Comparison of ENCODE assay signal across 21 cellular contexts in the genomic region with DNA sequence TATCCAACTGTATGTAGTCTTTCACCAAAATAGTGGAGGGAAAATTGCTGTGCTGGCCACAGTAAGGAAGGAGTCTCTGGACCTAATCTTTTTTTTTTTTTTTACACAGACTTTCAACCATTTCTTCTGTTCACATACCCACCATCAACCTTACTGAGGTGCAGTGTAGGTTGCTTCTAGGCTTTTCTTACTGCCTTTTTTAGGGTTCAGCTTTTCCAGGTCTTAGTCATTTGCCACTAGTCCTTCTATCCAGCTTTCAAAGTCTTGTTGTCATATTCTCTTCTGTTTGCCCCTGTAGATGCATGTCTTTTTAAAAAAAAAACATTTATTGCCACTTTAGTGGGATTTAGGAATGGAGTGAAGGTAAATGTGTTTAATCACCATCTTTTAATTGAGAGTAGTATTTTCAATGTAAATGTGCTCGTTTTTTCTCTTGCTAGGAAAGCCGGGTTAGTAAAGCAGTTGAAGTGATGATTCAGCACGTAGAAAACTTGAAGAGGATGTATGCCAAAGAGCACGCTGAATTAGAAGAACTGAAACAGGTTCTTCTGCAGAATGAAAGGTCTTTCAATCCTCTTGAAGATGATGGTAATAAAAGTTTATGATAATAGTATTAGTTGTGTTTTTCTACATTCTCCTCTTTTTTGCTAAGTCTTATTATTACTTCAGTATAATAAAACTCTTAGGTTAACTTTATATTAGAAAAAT.
DNase-seq lines count a peak whose midpoint lies in the region; ATAC-seq and TF ChIP-seq lines count a peak whose summit lies in the region.
"Had no signal": no experiment of that assay in that cellular context is flagged by ENCODE, and none has a peak within 500 bp of the region (broad histone marks: within the 10 kb centered on the region; RNA-seq: fewer than 3 reads in every experiment).

No MANE protein-coding gene starts in this region.

- 0 out of 2 replicates have a peak, but pooled peaks cover 5% of the 10 kb centered on the region for H3K4me1 ChIP-seq in PC-9 (replicated peaks; ENCODE audit: insufficient read depth)
- no peaks in the 10 kb centered on the region for H3K4me1 ChIP-seq in aorta (ENCODE audit: control insufficient read depth in 1 of 2, insufficient read depth in 2 of 2, low read length in 2 of 2)
- H3K4me1 ChIP-seq in Peyer's patch: no peaks in the 10 kb centered on the region
- H3K4me1 ChIP-seq: colonic mucosa had no signal

- no peaks in the 10 kb centered on the region for H3K27me3 Mint-ChIP-seq in stimulated activated naive CD8-positive, alpha-beta T cell treated with anti-CD3 and anti-CD28 coated beads, Interleukin-15, Interleukin-2, amounts not matched to agents 100 ng/mL and 50 ng/mL, for 24 hours
- H3K27me3 Mint-ChIP-seq in stimulated activated naive CD8-positive, alpha-beta T cell treated with anti-CD3 and anti-CD28 coated beads, Interleukin-15, amount 100 ng/mL, for 72 hours: no peaks in the 10 kb centered on the region

- ATAC-seq in stimulated activated naive CD8-positive, alpha-beta T cell treated with anti-CD3 and anti-CD28 coated beads, Interleukin-15, amount 100 ng/mL, for 72 hours: no peak
- peak; percentile 78 for ATAC-seq in HG02870 (IDR thresholded peaks at IDR 0.05; ENCODE audit: unreplicated experiment)
- ATAC-seq in aorta (ENCODE audit: low FRiP score): no peak
- ATAC-seq: mucosa of descending colon had no signal

- 75 to 82% methylated on average over 4 of the region's 4 CpGs for WGBS in aorta, 2 donors

- DNase-seq in stimulated activated naive CD8-positive, alpha-beta T cell treated with anti-CD3 and anti-CD28 coated beads, Interleukin-15, amount 100 ng/mL, for 72 hours: no peak
- DNase-seq in PC-9 (no peak), aorta (no peak), NCI-H1048 (lab: John Stamatoyannopoulos, UW) (no peak), Peyer's patch (no peak), T1000 (lab: John Stamatoyannopoulos, UW) (no peak)
- DNase-seq: ACHN, anterior cingulate cortex, colonic mucosa, esophagus squamous epithelium, GF-D8, kidney glomerular epithelial cell, mucosa of descending colon, NCI-H2029 treated with DMSO at 0.1 percent for 48 hours, NCI-H774, SIG-M5 had no signal

- intact Hi-C loops in PC-9 (cut with micrococcal nuclease; ENCODE audit: unreplicated experiment): no loop called here
- intact Hi-C loops in aorta (cut with DNase I): no loop called here

- no peaks in the 10 kb centered on the region; the same call in 1 of the 2 replicates for H3K9me3 ChIP-seq in PC-9 (ENCODE audit: insufficient read depth, low read depth)
- H3K9me3 ChIP-seq in aorta (ENCODE audit: control insufficient read depth, low read length): no peaks in the 10 kb centered on the region
- H3K9me3 ChIP-seq in Peyer's patch: no peaks in the 10 kb centered on the region
- H3K9me3 ChIP-seq: colonic mucosa, esophagus squamous epithelium, mucosa of descending colon had no signal

- H3K27ac Mint-ChIP-seq in stimulated activated naive CD8-positive, alpha-beta T cell treated with anti-CD3 and anti-CD28 coated beads, Interleukin-15, Interleukin-2, amounts not matched to agents 100 ng/mL and 50 ng/mL, for 24 hours: peak overlapping the region; percentile 29
- H3K27ac Mint-ChIP-seq in stimulated activated naive CD8-positive, alpha-beta T cell treated with anti-CD3 and anti-CD28 coated beads, Interleukin-15, amount 100 ng/mL, for 72 hours: no peak overlapping the region
- H3K27ac Mint-ChIP-seq: activated T-helper 1 cell treated with anti-CD3 and anti-CD28 coated beads, Interleukin-12 subunit alpha, Interleukin-12 subunit beta, Interleukin-2, Interleukin-4 antibody, amounts not matched to agents 30 ng/mL and 10 ng/mL and 1 ng/mL, durations not matched to agents 14 hours and 24 hours and 36 hours; T-helper 2 cell treated with Interferon-gamma antibody and Interleukin-4, amounts not matched to agents 5 μg/mL and 100 μg/mL, for 36 hours had no signal

- H3K4me2 ChIP-seq in PC-9: peak overlapping the region; percentile 27
- H3K4me2 ChIP-seq: smooth muscle cell had no signal

- H3K36me3 Mint-ChIP-seq in stimulated activated naive CD8-positive, alpha-beta T cell treated with anti-CD3 and anti-CD28 coated beads, Interleukin-15, Interleukin-2, amounts not matched to agents 100 ng/mL and 50 ng/mL, for 24 hours (ENCODE audit: low read depth): peaks cover 39% of the 10 kb centered on the region

- TF ChIP-seq CTCF in PC-9 (conservative IDR thresholded peaks at IDR 0.05): no peak
- no peak for TF ChIP-seq CTCF in Peyer's patch (IDR thresholded peaks at IDR 0.05)

- peaks cover 12% of the 10 kb centered on the region for H3K4me1 Mint-ChIP-seq in stimulated activated naive CD8-positive, alpha-beta T cell treated with anti-CD3 and anti-CD28 coated beads, Interleukin-15, Interleukin-2, amounts not matched to agents 100 ng/mL and 50 ng/mL, for 24 hours (ENCODE audit: low read depth)
- no peaks in the 10 kb centered on the region for H3K4me1 Mint-ChIP-seq in stimulated activated naive CD8-positive, alpha-beta T cell treated with anti-CD3 and anti-CD28 coated beads, Interleukin-15, amount 100 ng/mL, for 72 hours

- no peak overlapping the region for H2AFZ ChIP-seq in PC-9

- no peak overlapping the region for H3K27ac ChIP-seq in PC-9
- no peak overlapping the region for H3K27ac ChIP-seq in aorta (ENCODE audit: low read depth in 1 of 2, low read length in 2 of 2)
- no peak overlapping the region for H3K27ac ChIP-seq in Peyer's patch
- H3K27ac ChIP-seq: colonic mucosa, esophagus squamous epithelium had no signal

- H3K4me3 ChIP-seq in PC-9: no peak overlapping the region
- no peak overlapping the region for H3K4me3 ChIP-seq in aorta (ENCODE audit: low read length in 2 of 2)
- H3K4me3 ChIP-seq in Peyer's patch: no peak overlapping the region
- H3K4me3 ChIP-seq: colonic mucosa, esophagus squamous epithelium, mucosa of descending colon, smooth muscle cell had no signal

- no peaks in the 10 kb centered on the region for H3F3A ChIP-seq in PC-9 (ENCODE audit: insufficient read depth, low read depth)

- H3K4me3 Mint-ChIP-seq in stimulated activated naive CD8-positive, alpha-beta T cell treated with anti-CD3 and anti-CD28 coated beads, Interleukin-15, Interleukin-2, amounts not matched to agents 100 ng/mL and 50 ng/mL, for 24 hours: no peak overlapping the region
- H3K4me3 Mint-ChIP-seq in stimulated activated naive CD8-positive, alpha-beta T cell treated with anti-CD3 and anti-CD28 coated beads, Interleukin-15, amount 100 ng/mL, for 72 hours: no peak overlapping the region
- H3K4me3 Mint-ChIP-seq: activated T-helper 1 cell treated with anti-CD3 and anti-CD28 coated beads, Interleukin-12 subunit alpha, Interleukin-12 subunit beta, Interleukin-2, Interleukin-4 antibody, amounts not matched to agents 30 ng/mL and 10 ng/mL and 1 ng/mL, durations not matched to agents 14 hours and 24 hours and 36 hours; T-helper 2 cell treated with Interferon-gamma antibody and Interleukin-4, amounts not matched to agents 5 μg/mL and 100 μg/mL, for 36 hours had no signal

- no peak for TF ChIP-seq POLR2A in Peyer's patch (IDR thresholded peaks at IDR 0.05)

- no peaks in the 10 kb centered on the region for H4K20me1 ChIP-seq in PC-9 (ENCODE audit: insufficient read depth)

- CTCF ChIA-PET in PC-9 (lab: Charles Lee): no interaction called here

- no peaks in the 10 kb centered on the region for H3K79me2 ChIP-seq in PC-9 (ENCODE audit: low read depth)

- no peaks in the 10 kb centered on the region for H3K9me3 Mint-ChIP-seq in stimulated activated naive CD8-positive, alpha-beta T cell treated with anti-CD3 and anti-CD28 coated beads, Interleukin-15, Interleukin-2, amounts not matched to agents 100 ng/mL and 50 ng/mL, for 24 hours
- no peaks in the 10 kb centered on the region for H3K9me3 Mint-ChIP-seq in stimulated activated naive CD8-positive, alpha-beta T cell treated with anti-CD3 and anti-CD28 coated beads, Interleukin-15, amount 100 ng/mL, for 72 hours
- H3K9me3 Mint-ChIP-seq: activated T-helper 1 cell treated with anti-CD3 and anti-CD28 coated beads, Interleukin-12 subunit alpha, Interleukin-12 subunit beta, Interleukin-2, Interleukin-4 antibody, amounts not matched to agents 30 ng/mL and 10 ng/mL and 1 ng/mL, durations not matched to agents 14 hours and 24 hours and 36 hours; T-helper 2 cell treated with Interferon-gamma antibody and Interleukin-4, amounts not matched to agents 5 μg/mL and 100 μg/mL, for 36 hours had no signal

- BruUV-seq in PC-9 (replicated peaks; lab: Mats Ljungman, UMichigan): no TSS peak

- POLR2A ChIA-PET in PC-9 (lab: Charles Lee; ENCODE audit: unreplicated experiment): no interaction called here

- 0 out of 2 replicates have a peak, but pooled peaks cover 4% of the 10 kb centered on the region for H3K9me2 ChIP-seq in PC-9 (ENCODE audit: insufficient read depth)

- H3K36me3 ChIP-seq in PC-9 (ENCODE audit: low read depth) (no peaks in the 10 kb centered on the region), aorta (ENCODE audit: control insufficient read depth in 1 of 2, insufficient read depth in 2 of 2, low read length in 1 of 2) (no peaks in the 10 kb centered on the region), Peyer's patch (no peaks in the 10 kb centered on the region)
- H3K36me3 ChIP-seq: colonic mucosa had no signal

- H3K27me3 ChIP-seq in PC-9 (ENCODE audit: insufficient read depth, low read depth) (no peaks in the 10 kb centered on the region), aorta (ENCODE audit: control insufficient read depth in 1 of 2, insufficient read depth in 2 of 2, low read length in 1 of 2) (no peaks in the 10 kb centered on the region), Peyer's patch (no peaks in the 10 kb centered on the region)
- H3K27me3 ChIP-seq: colonic mucosa, esophagus squamous epithelium had no signal
